19 cellular contexts compared by ENCODE assay signal in genomic region chr4:77917075-77917474, GRCh38. TPM values are rescaled to one million over a fixed set of nuclear protein-coding genes. Genes with fewer than 3 reads are reported as not detected.
DNase-seq lines count a peak whose midpoint lies in the region; ATAC-seq and TF ChIP-seq lines count a peak whose summit lies in the region.
"Had no signal": no experiment of that assay in that cellular context is flagged by ENCODE, and none has a peak within 500 bp of the region (broad histone marks: within the 10 kb centered on the region; RNA-seq: fewer than 3 reads in every experiment).

No MANE protein-coding gene starts in this region.

- no peaks in the 10 kb centered on the region; the same call in 1 of the 2 replicates for H3K27me3 Mint-ChIP-seq in HFFc6 (ENCODE audit: insufficient read depth)
- H3K27me3 Mint-ChIP-seq in activated CD4-positive, alpha-beta memory T cell treated with anti-CD3 and anti-CD28 coated beads for 36 hours = no peaks in the 10 kb centered on the region
- H3K27me3 Mint-ChIP-seq: activated T-helper 17 cell treated with anti-CD3 and anti-CD28 coated beads, Interleukin-2, amount 50 U/mL, for 72 hours had no signal

- POLR2A ChIA-PET in activated CD4-positive, alpha-beta memory T cell treated with anti-CD3 and anti-CD28 coated beads for 36 hours (lab: Charles Lee) = no interaction called here

- H3K27ac Mint-ChIP-seq in HFFc6 = no peak overlapping the region
- H3K27ac Mint-ChIP-seq in activated CD4-positive, alpha-beta memory T cell treated with anti-CD3 and anti-CD28 coated beads for 36 hours = no peak overlapping the region
- H3K27ac Mint-ChIP-seq: activated T-helper 17 cell treated with anti-CD3 and anti-CD28 coated beads, Interleukin-2, amount 50 U/mL, for 72 hours; CD8-positive, alpha-beta T cell had no signal

- peak; percentile 64 for ATAC-seq in left colon
- ATAC-seq: activated T-helper 17 cell treated with anti-CD3 and anti-CD28 coated beads, Interleukin-2, amount 50 U/mL, for 72 hours; CD8-positive, alpha-beta T cell; HCT116 had no signal

- peak; percentile 75 for DNase-seq in DMS79 treated with DMSO at 0.1 percent for 48 hours (lab: John Stamatoyannopoulos, UW)
- DNase-seq in NCI-H1417 treated with DMSO at 0.1 percent for 48 hours (lab: John Stamatoyannopoulos, UW) = peak; percentile 30
- DNase-seq in NCI-H69 (lab: John Stamatoyannopoulos, UW) = peak; percentile 1
- DNase-seq in left colon = no peak
- no peak for DNase-seq in HFFc6
- DNase-seq in amygdala (lab: John Stamatoyannopoulos, UW) = no peak
- no peak for DNase-seq in activated CD4-positive, alpha-beta memory T cell treated with anti-CD3 and anti-CD28 coated beads for 36 hours
- DNase-seq: activated CD4-positive, alpha-beta T cell treated with anti-CD3 and anti-CD28 coated beads for 48 hours; brain microvascular endothelial cell; CD8-positive, alpha-beta T cell; colonic mucosa; head of caudate nucleus; KBM-7; MV-4-11; NCI-H226; stimulated activated CD4-positive, alpha-beta T cell treated with anti-CD3 and anti-CD28 coated beads, Interleukin-4, amount 100 ng/mL, for 1 hour; trophoblast cell had no signal

- H3K36me3 Mint-ChIP-seq in HFFc6 (ENCODE audit: low read depth) = peaks cover 34% of the 10 kb centered on the region
- H3K36me3 Mint-ChIP-seq in activated CD4-positive, alpha-beta memory T cell treated with anti-CD3 and anti-CD28 coated beads for 36 hours = peaks cover 24% of the 10 kb centered on the region

- CTCF ChIA-PET in activated CD4-positive, alpha-beta memory T cell treated with anti-CD3 and anti-CD28 coated beads for 36 hours (lab: Charles Lee) = no interaction called here

- TF ChIP-seq CTCF in HFFc6 (IDR thresholded peaks at IDR 0.05) = no peak

- intact Hi-C loops in left colon (cut with DNase I, micrococcal nuclease) = no loop called here
- intact Hi-C loops in activated CD4-positive, alpha-beta memory T cell treated with anti-CD3 and anti-CD28 coated beads for 36 hours (cut with micrococcal nuclease) = no loop called here

- H3K4me1 Mint-ChIP-seq in HFFc6 (ENCODE audit: low read depth) = peaks cover 38% of the 10 kb centered on the region
- H3K4me1 Mint-ChIP-seq in activated CD4-positive, alpha-beta memory T cell treated with anti-CD3 and anti-CD28 coated beads for 36 hours (ENCODE audit: low read depth) = no peaks in the 10 kb centered on the region
- H3K4me1 Mint-ChIP-seq: activated T-helper 17 cell treated with anti-CD3 and anti-CD28 coated beads, Interleukin-2, amount 50 U/mL, for 72 hours had no signal

- H3K9me3 Mint-ChIP-seq in HFFc6 = peaks cover 2% of the 10 kb centered on the region; the same call in 1 of the 2 replicates
- no peaks in the 10 kb centered on the region for H3K9me3 Mint-ChIP-seq in activated CD4-positive, alpha-beta memory T cell treated with anti-CD3 and anti-CD28 coated beads for 36 hours
- H3K9me3 Mint-ChIP-seq: activated T-helper 17 cell treated with anti-CD3 and anti-CD28 coated beads, Interleukin-2, amount 50 U/mL, for 72 hours had no signal

- no peak overlapping the region for H3K4me3 Mint-ChIP-seq in HFFc6
- no peak overlapping the region for H3K4me3 Mint-ChIP-seq in activated CD4-positive, alpha-beta memory T cell treated with anti-CD3 and anti-CD28 coated beads for 36 hours
- H3K4me3 Mint-ChIP-seq: activated T-helper 17 cell treated with anti-CD3 and anti-CD28 coated beads, Interleukin-2, amount 50 U/mL, for 72 hours; CD8-positive, alpha-beta T cell had no signal

RNA-seq across cellular contexts. Expression of gene MRPL1, which starts 54.4 kb away (rescaled TPM):
- total RNA-seq in left colon = 10 to 100 TPM; 25.7 to 33.7 TPM
- 10 to 100 TPM; 29.2 to 48.8 (median 45.1) TPM for total RNA-seq in HFFc6 (2021; fragmentation: NEBNext Ultra II Directional; extraction: Animal tissue kit (Norgen Biotek cat#: 25700))
- 10 to 100 TPM; 46.2 to 51.1 TPM for total RNA-seq in activated CD4-positive, alpha-beta memory T cell treated with anti-CD3 and anti-CD28 coated beads for 36 hours

Comparison
In these comparisons a context has a peak if more than half of its experiments do, and no peak if none do; other contexts are left out.
1. DNase-seq: peak in DMS79 treated with DMSO at 0.1 percent for 48 hours (single experiment), NCI-H1417 treated with DMSO at 0.1 percent for 48 hours (single experiment) and NCI-H69 (single experiment); none in left colon (0 of 2), HFFc6 (single experiment), amygdala (0 of 56) and activated CD4-positive, alpha-beta memory T cell treated with anti-CD3 and anti-CD28 coated beads for 36 hours (single experiment).